1 cellular context compared by ENCODE assay signal in the genomic region with DNA sequence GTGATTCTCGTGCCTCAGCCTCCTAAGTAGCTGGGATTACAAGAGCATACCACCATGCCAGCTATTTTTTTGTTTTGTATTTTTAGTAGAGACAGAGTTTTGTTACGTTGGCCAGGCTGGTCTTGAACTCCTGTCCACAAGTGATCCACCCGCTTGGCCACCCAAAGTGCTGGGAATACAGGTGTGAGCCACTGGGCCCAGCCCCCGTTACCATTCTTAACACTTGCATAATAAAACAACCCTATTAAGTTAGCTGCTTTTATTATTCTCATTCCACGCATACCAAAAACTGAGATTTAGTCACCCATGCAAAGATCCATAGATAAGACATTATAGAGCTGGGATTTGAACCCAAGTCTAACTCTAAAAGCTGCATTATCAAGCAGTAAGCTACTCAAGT.
TF ChIP-seq lines count a peak whose summit lies in the region.

No MANE protein-coding gene starts in this region.

TF ChIP-seq in GM23338, 12 proteins besides CTCF, POLR2A, EP300 and RAD21 (continued from another document):
- TF ChIP-seq, protein P1, sequence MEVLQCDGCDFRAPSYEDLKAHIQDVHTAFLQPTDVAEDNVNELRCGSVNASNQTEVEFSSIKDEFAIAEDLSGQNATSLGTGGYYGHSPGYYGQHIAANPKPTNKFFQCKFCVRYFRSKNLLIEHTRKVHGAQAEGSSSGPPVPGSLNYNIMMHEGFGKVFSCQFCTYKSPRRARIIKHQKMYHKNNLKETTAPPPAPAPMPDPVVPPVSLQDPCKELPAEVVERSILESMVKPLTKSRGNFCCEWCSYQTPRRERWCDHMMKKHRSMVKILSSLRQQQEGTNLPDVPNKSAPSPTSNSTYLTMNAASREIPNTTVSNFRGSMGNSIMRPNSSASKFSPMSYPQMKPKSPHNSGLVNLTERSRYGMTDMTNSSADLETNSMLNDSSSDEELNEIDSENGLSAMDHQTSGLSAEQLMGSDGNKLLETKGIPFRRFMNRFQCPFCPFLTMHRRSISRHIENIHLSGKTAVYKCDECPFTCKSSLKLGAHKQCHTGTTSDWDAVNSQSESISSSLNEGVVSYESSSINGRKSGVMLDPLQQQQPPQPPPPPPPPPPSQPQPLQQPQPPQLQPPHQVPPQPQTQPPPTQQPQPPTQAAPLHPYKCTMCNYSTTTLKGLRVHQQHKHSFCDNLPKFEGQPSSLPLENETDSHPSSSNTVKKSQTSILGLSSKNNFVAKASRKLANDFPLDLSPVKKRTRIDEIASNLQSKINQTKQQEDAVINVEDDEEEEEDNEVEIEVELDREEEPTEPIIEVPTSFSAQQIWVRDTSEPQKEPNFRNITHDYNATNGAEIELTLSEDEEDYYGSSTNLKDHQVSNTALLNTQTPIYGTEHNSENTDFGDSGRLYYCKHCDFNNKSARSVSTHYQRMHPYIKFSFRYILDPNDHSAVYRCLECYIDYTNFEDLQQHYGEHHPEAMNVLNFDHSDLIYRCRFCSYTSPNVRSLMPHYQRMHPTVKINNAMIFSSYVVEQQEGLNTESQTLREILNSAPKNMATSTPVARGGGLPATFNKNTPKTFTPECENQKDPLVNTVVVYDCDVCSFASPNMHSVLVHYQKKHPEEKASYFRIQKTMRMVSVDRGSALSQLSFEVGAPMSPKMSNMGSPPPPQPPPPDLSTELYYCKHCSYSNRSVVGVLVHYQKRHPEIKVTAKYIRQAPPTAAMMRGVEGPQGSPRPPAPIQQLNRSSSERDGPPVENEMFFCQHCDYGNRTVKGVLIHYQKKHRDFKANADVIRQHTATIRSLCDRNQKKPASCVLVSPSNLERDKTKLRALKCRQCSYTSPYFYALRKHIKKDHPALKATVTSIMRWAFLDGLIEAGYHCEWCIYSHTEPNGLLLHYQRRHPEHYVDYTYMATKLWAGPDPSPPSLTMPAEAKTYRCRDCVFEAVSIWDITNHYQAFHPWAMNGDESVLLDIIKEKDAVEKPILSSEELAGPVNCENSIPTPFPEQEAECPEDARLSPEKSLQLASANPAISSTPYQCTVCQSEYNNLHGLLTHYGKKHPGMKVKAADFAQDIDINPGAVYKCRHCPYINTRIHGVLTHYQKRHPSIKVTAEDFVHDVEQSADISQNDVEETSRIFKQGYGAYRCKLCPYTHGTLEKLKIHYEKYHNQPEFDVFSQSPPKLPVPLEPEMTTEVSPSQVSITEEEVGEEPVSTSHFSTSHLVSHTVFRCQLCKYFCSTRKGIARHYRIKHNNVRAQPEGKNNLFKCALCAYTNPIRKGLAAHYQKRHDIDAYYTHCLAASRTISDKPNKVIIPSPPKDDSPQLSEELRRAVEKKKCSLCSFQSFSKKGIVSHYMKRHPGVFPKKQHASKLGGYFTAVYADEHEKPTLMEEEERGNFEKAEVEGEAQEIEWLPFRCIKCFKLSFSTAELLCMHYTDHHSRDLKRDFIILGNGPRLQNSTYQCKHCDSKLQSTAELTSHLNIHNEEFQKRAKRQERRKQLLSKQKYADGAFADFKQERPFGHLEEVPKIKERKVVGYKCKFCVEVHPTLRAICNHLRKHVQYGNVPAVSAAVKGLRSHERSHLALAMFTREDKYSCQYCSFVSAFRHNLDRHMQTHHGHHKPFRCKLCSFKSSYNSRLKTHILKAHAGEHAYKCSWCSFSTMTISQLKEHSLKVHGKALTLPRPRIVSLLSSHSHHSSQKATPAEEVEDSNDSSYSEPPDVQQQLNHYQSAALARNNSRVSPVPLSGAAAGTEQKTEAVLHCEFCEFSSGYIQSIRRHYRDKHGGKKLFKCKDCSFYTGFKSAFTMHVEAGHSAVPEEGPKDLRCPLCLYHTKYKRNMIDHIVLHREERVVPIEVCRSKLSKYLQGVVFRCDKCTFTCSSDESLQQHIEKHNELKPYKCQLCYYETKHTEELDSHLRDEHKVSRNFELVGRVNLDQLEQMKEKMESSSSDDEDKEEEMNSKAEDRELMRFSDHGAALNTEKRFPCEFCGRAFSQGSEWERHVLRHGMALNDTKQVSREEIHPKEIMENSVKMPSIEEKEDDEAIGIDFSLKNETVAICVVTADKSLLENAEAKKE (CRISPR knock-in tag; IDR thresholded peaks at IDR 0.05), result no peak
